8 cellular contexts compared by ENCODE assay signal in genomic region chr7:66653719-66654274, GRCh38. TPM values are rescaled to one million over a fixed set of nuclear protein-coding genes. Genes with fewer than 3 reads are reported as not detected.
A peak's percentile ranks its signal among the peaks of the same experiment; 100 is the strongest.
DNase-seq lines count a peak whose midpoint lies in the region; ATAC-seq and TF ChIP-seq lines count a peak whose summit lies in the region.
"Not testable (repeated sequence)": the region's sequence is repeated elsewhere in the genome, so short reads cannot be mapped to it uniquely, and the experiment has no call there.

No MANE protein-coding gene starts in this region.

- not testable (repeated sequence) for H3K27me3 ChIP-seq in BJ (ENCODE audit: control insufficient read depth, insufficient read depth, low read length); adipocyte (replicated peaks; ENCODE audit: control insufficient read depth, insufficient read depth, low read length); endodermal cell (ENCODE audit: control insufficient read depth, insufficient read depth, low read length, poor library complexity, severe bottlenecking); subcutaneous abdominal adipose tissue (ENCODE audit: control insufficient read depth in 5 of 5, insufficient read depth in 4 of 5, low read length in 5 of 5)

- not testable (repeated sequence) for H3K9me3 ChIP-seq in adipocyte (ENCODE audit: control insufficient read depth, low read length); endodermal cell (ENCODE audit: control insufficient read depth, low read length); subcutaneous abdominal adipose tissue (ENCODE audit: control insufficient read depth in 5 of 5, low read length in 5 of 5)

- peak overlapping the region; percentile 94 for H3K4me3 Mint-ChIP-seq in endodermal cell
- H3K4me3 Mint-ChIP-seq in immature natural killer cell, result peak overlapping the region; percentile 94 to 99 (median 97)
- H3K4me3 Mint-ChIP-seq in neural crest cell, result peak overlapping the region; percentile 97

- H3K36me3 ChIP-seq in BJ (ENCODE audit: control insufficient read depth, insufficient read depth, low read length); adipocyte (ENCODE audit: control insufficient read depth, insufficient read depth, low read length, severe bottlenecking); endodermal cell (ENCODE audit: control insufficient read depth, insufficient read depth, low read length); subcutaneous abdominal adipose tissue (ENCODE audit: control insufficient read depth in 5 of 5, insufficient read depth in 5 of 5, low read length in 5 of 5): not testable (repeated sequence)

- H3K9ac ChIP-seq in adipocyte (ENCODE audit: low read length) (peak overlapping the region; percentile 98), endodermal cell (ENCODE audit: extremely low read depth, low read length, poor library complexity, severe bottlenecking) (peak overlapping the region; percentile 92), subcutaneous abdominal adipose tissue (ENCODE audit: low read length in 5 of 5) (peak overlapping the region; percentile 77 to 92 (median 89))

- TF ChIP-seq CTCF in BJ (IDR thresholded peaks at IDR 0.05; ENCODE audit: insufficient read depth, low read depth, low read length), result peak; percentile 44
- peak; percentile 22 for TF ChIP-seq CTCF in HFF-Myc (IDR thresholded peaks at IDR 0.05; ENCODE audit: low read depth, low read length, missing control alignments)
- TF ChIP-seq CTCF in endodermal cell (conservative IDR thresholded peaks at IDR 0.05), result not testable (repeated sequence)
- peak; percentile 31 for TF ChIP-seq CTCF in neural crest cell (conservative IDR thresholded peaks at IDR 0.05)

- not testable (repeated sequence) for H3K36me3 Mint-ChIP-seq in endodermal cell (ENCODE audit: low read depth); immature natural killer cell; neural crest cell (ENCODE audit: low read depth)

- peaks cover 20% of the 10 kb centered on the region for H3K4me1 ChIP-seq in adipocyte (ENCODE audit: control insufficient read depth, insufficient read depth, low read length)
- H3K4me1 ChIP-seq in endodermal cell (ENCODE audit: control insufficient read depth, insufficient read depth, low read length), result not testable (repeated sequence)
- H3K4me1 ChIP-seq in subcutaneous abdominal adipose tissue (ENCODE audit: control insufficient read depth in 5 of 5, insufficient read depth in 5 of 5, low read length in 5 of 5), result peaks cover 1 to 25% (median 16%) of the 10 kb centered on the region in 5 donors

- POLR2A ChIA-PET in BJ (lab: Charles Lee), result not testable (repeated sequence)

- CTCF ChIA-PET in BJ (lab: Yijun Ruan, JAX), result interaction anchor here (1.5 kb wide), 1 partner anchor 47 kb away, joined by 3 read pairs; no protein-coding TSS in a partner anchor

- not testable (repeated sequence) for H3K9me3 Mint-ChIP-seq in endodermal cell, immature natural killer cell, neural crest cell

- H3K4me1 Mint-ChIP-seq in endodermal cell, result not testable (repeated sequence)
- peaks cover 19 to 29% of the 10 kb centered on the region in 2 donors for H3K4me1 Mint-ChIP-seq in immature natural killer cell
- peaks cover 29% of the 10 kb centered on the region for H3K4me1 Mint-ChIP-seq in neural crest cell

- H3K4me3 ChIP-seq in BJ (ENCODE audit: low read depth, low read length), result peak overlapping the region; percentile 74
- peak overlapping the region; percentile 86 for H3K4me3 ChIP-seq in HFF-Myc (replicated peaks; ENCODE audit: low read depth, low read length)
- peak overlapping the region; percentile 91 for H3K4me3 ChIP-seq in adipocyte (ENCODE audit: low read length)
- peak overlapping the region; percentile 89 for H3K4me3 ChIP-seq in endodermal cell (ENCODE audit: low read length)
- peak overlapping the region; percentile 78 to 88 (median 84) for H3K4me3 ChIP-seq in subcutaneous abdominal adipose tissue (ENCODE audit: low read depth in 1 of 5, low read length in 5 of 5)

- H3K27ac Mint-ChIP-seq in endodermal cell (peak overlapping the region; percentile 99), immature natural killer cell (peak overlapping the region; percentile 97 to 99 (median 98)), neural crest cell (ENCODE audit: unreplicated experiment) (peak overlapping the region; percentile 96)

- not testable (repeated sequence) for H3K27me3 Mint-ChIP-seq in endodermal cell (ENCODE audit: insufficient read depth); neural crest cell (ENCODE audit: low read depth)
- H3K27me3 Mint-ChIP-seq in immature natural killer cell (ENCODE audit: low read depth in 3 of 3), result peaks cover 10 to 14% (median 12%) of the 10 kb centered on the region in 3 donors

- H3K27ac ChIP-seq in endodermal cell (ENCODE audit: low read depth, low read length) (peak overlapping the region; percentile 97), subcutaneous abdominal adipose tissue (ENCODE audit: low read depth, low read length) (peak overlapping the region; percentile 96)

- ATAC-seq in SK-N-SH treated with all-trans-retinoic acid at 6 μM for 48 hours, result not testable (repeated sequence)

- 18 to 21% methylated on average over 36 to 41 of the region's 41 CpGs for WGBS in endodermal cell (ENCODE audit: insufficient coverage in 1 of 2, insufficient read length in 1 of 2), 2 experiments

- DNase-seq in BJ (ENCODE audit: low read depth); HFF-Myc (ENCODE audit: extremely low read depth, low read depth); adipocyte (ENCODE audit: low read depth); endodermal cell; immature natural killer cell; neural crest cell (ENCODE audit: low read depth, low spot score): not testable (repeated sequence)

TF ChIP-seq in SK-N-SH treated with all-trans-retinoic acid at 6 μM for 48 hours, 23 proteins besides CTCF, POLR2A, EP300 and RAD21:
- TF ChIP-seq ZFP3 (CRISPR knock-in tag; IDR thresholded peaks at IDR 0.05) (0 out of 2 replicates have a peak, but pooled peaks have one; percentile 11), ZNF565 (CRISPR knock-in tag; conservative IDR thresholded peaks at IDR 0.05; ENCODE audit: low read depth) (0 out of 2 replicates have a peak, but pooled peaks have one; percentile 34), CSRNP3 (CRISPR knock-in tag; IDR thresholded peaks at IDR 0.05) (0 out of 2 replicates have a peak, but pooled peaks have one; percentile 28), CSDC2 (CRISPR knock-in tag; IDR thresholded peaks at IDR 0.05) (0 out of 2 replicates have a peak, but pooled peaks have one; percentile 53)

RNA-seq across cellular contexts. Expression of gene KCTD7, which starts 25.1 kb away (rescaled TPM):
- 13.5 and 21.0 TPM in 2 replicates for polyA plus RNA-seq in BJ (2011; rRNA removed)
- 11.0 and 14.1 TPM in 2 replicates for polyA minus RNA-seq in BJ (2011; rRNA and poly(A)+ RNA removed)
- 10 to 100 TPM; 13.1 to 15.6 TPM for total RNA-seq in endodermal cell
- polyA plus RNA-seq in endodermal cell (2013, experiment 1 of 2), result 17.6 TPM
- 16.2 TPM for polyA plus RNA-seq in endodermal cell (2013, experiment 2 of 2)
- polyA plus RNA-seq in immature natural killer cell, result 10 to 100 TPM in 1 of 3 donors, 1 to 10 TPM in 2; 4.4 to 20.7 (median 7.5) TPM
- 16.8 and 20.2 TPM in 2 replicates for total RNA-seq in neural crest cell
